In genomic region chr12:101768781-101769180, GRCh38 we compare ENCODE assay signal across 36 cellular contexts. TPM values are rescaled to one million over a fixed set of nuclear protein-coding genes. Genes with fewer than 3 reads are reported as not detected.
"Had no signal": no experiment of that assay in that cellular context is flagged by ENCODE, and none has a peak within 500 bp of the region (broad histone marks: within the 10 kb centered on the region; RNA-seq: fewer than 3 reads in every experiment).

No MANE protein-coding gene starts in this region.

- H3K4me1 Mint-ChIP-seq: activated B cell treated with CpG ODN at 0.5 μM for 24 hours had no signal

- H2AFZ ChIP-seq: PC-9 had no signal

- H3K4me3 ChIP-seq: MG63, PC-9 had no signal

- H3K27me3 Mint-ChIP-seq: activated B cell treated with CpG ODN at 0.5 μM for 24 hours; activated CD4-positive, alpha-beta memory T cell treated with anti-CD3 and anti-CD28 coated beads, Interleukin-2, amount 10 ng/mL, durations not matched to agents 7 days and 5 days; activated naive CD4-positive, alpha-beta T cell treated with anti-CD3 and anti-CD28 coated beads, Interleukin-2, amount 50 U/mL, for 24 hours; activated naive CD8-positive, alpha-beta T cell treated with anti-CD3 and anti-CD28 coated beads, Interleukin-2, amount 50 U/mL, for 24 hours; activated T-cell treated with anti-CD3 and anti-CD28 coated beads, Interleukin-2, amount 50 U/mL, for 24 hours; T-cell had no signal

- H3K36me3 ChIP-seq: MG63 had no signal

- H3K9me3 ChIP-seq: MG63 had no signal

- H3K27me3 ChIP-seq: brain microvascular endothelial cell, MG63 had no signal

- H3K27ac Mint-ChIP-seq: activated B cell treated with CpG ODN at 0.5 μM for 24 hours; activated CD4-positive, alpha-beta memory T cell treated with anti-CD3 and anti-CD28 coated beads, Interleukin-2, amount 10 ng/mL, durations not matched to agents 7 days and 5 days; activated naive CD4-positive, alpha-beta T cell treated with anti-CD3 and anti-CD28 coated beads, Interleukin-2, amount 50 U/mL, for 24 hours; activated naive CD8-positive, alpha-beta T cell treated with anti-CD3 and anti-CD28 coated beads, Interleukin-2, amount 50 U/mL, for 24 hours; activated T-cell treated with anti-CD3 and anti-CD28 coated beads, Interleukin-2, amount 50 U/mL, for 24 hours; activated T-helper 2 cell treated with anti-CD3 and anti-CD28 coated beads, Interferon-gamma antibody, Interleukin-2, Interleukin-4, amounts not matched to agents 10 μg/mL and 5 μg/mL and 100 μg/mL, durations not matched to agents 14 hours and 24 hours and 36 hours; T-cell had no signal

- H3K27ac ChIP-seq: brain microvascular endothelial cell, PC-9, RWPE1 had no signal

- FAIRE-seq: RCC 7860 had no signal

- ATAC-seq: activated naive CD8-positive, alpha-beta T cell treated with anti-CD3 and anti-CD28 coated beads, Interleukin-2, amount 50 U/mL, for 24 hours; Right ventricle myocardium inferior; SK-N-SH treated with all-trans-retinoic acid at 6 μM for 48 hours; T-cell had no signal

- DNase-seq: activated B cell treated with CpG ODN at 0.5 μM for 24 hours; activated CD4-positive, alpha-beta memory T cell treated with anti-CD3 and anti-CD28 coated beads, Interleukin-2, amount 10 ng/mL, durations not matched to agents 7 days and 5 days; activated CD4-positive, alpha-beta T cell treated with anti-CD3 and anti-CD28 coated beads for 4 hours; activated CD4-positive, alpha-beta T cell treated with anti-CD3 and anti-CD28 coated beads, Interleukin-2, amount 50 U/mL, for 1 hour; activated CD4-positive, CD25-positive, alpha-beta regulatory T cell treated with anti-CD3 and anti-CD28 coated beads, Interleukin-2, amount 50 U/mL, for 72 hours; activated gamma-delta T cell; activated naive CD4-positive, alpha-beta T cell treated with Interleukin-2 at 50 U/mL for 16 hours; activated naive CD8-positive, alpha-beta T cell treated with anti-CD3 and anti-CD28 coated beads, Interleukin-2, amount 50 U/mL, for 24 hours; activated T-cell treated with anti-CD3 and anti-CD28 coated beads, Interleukin-2, amount 50 U/mL, for 24 hours; anterior cingulate cortex; brain microvascular endothelial cell; central memory CD4-positive, alpha-beta T cell; Kasumi-1; KG1; MG63; NCI-H1048; NCI-H1105 treated with DMSO at 0.1 percent for 48 hours; NCI-H1436; NCI-H1694; NCI-H1930; NCI-H2081 treated with DMSO at 0.1 percent for 48 hours; NCI-H226; NCI-H446 treated with DMSO at 0.1 percent for 48 hours; NCI-H524; NCI-H69; NK-92 treated with Interleukin-12 subunit alpha and Interleukin-12 subunit beta, amount 100 ng/mL, for 24 hours; PC-9; SIG-M5; T-cell; T1000 had no signal

- H3K9me3 Mint-ChIP-seq: activated B cell treated with CpG ODN at 0.5 μM for 24 hours; activated CD4-positive, alpha-beta memory T cell treated with anti-CD3 and anti-CD28 coated beads, Interleukin-2, amount 10 ng/mL, durations not matched to agents 7 days and 5 days; activated naive CD4-positive, alpha-beta T cell treated with anti-CD3 and anti-CD28 coated beads, Interleukin-2, amount 50 U/mL, for 24 hours; activated naive CD8-positive, alpha-beta T cell treated with anti-CD3 and anti-CD28 coated beads, Interleukin-2, amount 50 U/mL, for 24 hours; activated T-cell treated with anti-CD3 and anti-CD28 coated beads, Interleukin-2, amount 50 U/mL, for 24 hours; activated T-helper 2 cell treated with anti-CD3 and anti-CD28 coated beads, Interferon-gamma antibody, Interleukin-2, Interleukin-4, amounts not matched to agents 10 μg/mL and 5 μg/mL and 100 μg/mL, durations not matched to agents 14 hours and 24 hours and 36 hours; T-cell had no signal

- H3K4me3 Mint-ChIP-seq: activated B cell treated with CpG ODN at 0.5 μM for 24 hours; activated CD4-positive, alpha-beta memory T cell treated with anti-CD3 and anti-CD28 coated beads, Interleukin-2, amount 10 ng/mL, durations not matched to agents 7 days and 5 days; activated naive CD4-positive, alpha-beta T cell treated with anti-CD3 and anti-CD28 coated beads, Interleukin-2, amount 50 U/mL, for 24 hours; activated naive CD8-positive, alpha-beta T cell treated with anti-CD3 and anti-CD28 coated beads, Interleukin-2, amount 50 U/mL, for 24 hours; activated T-cell treated with anti-CD3 and anti-CD28 coated beads, Interleukin-2, amount 50 U/mL, for 24 hours; T-cell had no signal

- H3K4me2 ChIP-seq: PC-9 had no signal

RNA-seq across cellular contexts. Expression of gene SYCP3, which starts 29.5 kb away (rescaled TPM):
- total RNA-seq: Right ventricle myocardium inferior had no signal
